1 cellular context compared by ENCODE assay signal in genomic region chrX:49191033-49191871, GRCh38.
A peak's percentile ranks its signal among the peaks of the same experiment; 100 is the strongest.
TF ChIP-seq lines count a peak whose summit lies in the region.

No MANE protein-coding gene starts in this region.

TF ChIP-seq in GM12878, 131 proteins besides CTCF, POLR2A, EP300 and RAD21 (continued from another document and continues in another):
- TF ChIP-seq ZNF592 (IDR thresholded peaks at IDR 0.05) (no peak), NR2F1 (conservative IDR thresholded peaks at IDR 0.05) (no peak), RAD51 (IDR thresholded peaks at IDR 0.05) (no peak), ZBED1 (IDR thresholded peaks at IDR 0.05; ENCODE audit: borderline replicate concordance) (no peak), NFIC (IDR thresholded peaks at IDR 0.05; ENCODE audit: low read depth, low read length) (no peak), KAT2A (conservative IDR thresholded peaks at IDR 0.05; ENCODE audit: control insufficient read depth, low read depth, low read length) (no peak), IRF4 (IDR thresholded peaks at IDR 0.05; ENCODE audit: low read depth, low read length) (no peak), SMAD5 (IDR thresholded peaks at IDR 0.05; ENCODE audit: low read depth) (peak; percentile 27; the same call in 1 of the 2 replicates), DPF2 (IDR thresholded peaks at IDR 0.05) (peak; percentile 97), MXI1 (IDR thresholded peaks at IDR 0.05; ENCODE audit: low read depth, low read length) (no peak), CEBPB (IDR thresholded peaks at IDR 0.05; ENCODE audit: borderline replicate concordance in 1 of 2, low read depth in 2 of 2, low read length in 2 of 2) (no peak), ETV6 (conservative IDR thresholded peaks at IDR 0.05 in 1 of 2, IDR thresholded peaks at IDR 0.05 in 1 of 2; ENCODE audit: borderline replicate concordance in 1 of 2, low read depth in 1 of 2) (no peak), ZZZ3 (IDR thresholded peaks at IDR 0.05; ENCODE audit: control insufficient read depth, insufficient read length, low read depth) (no peak), STAT1 (conservative IDR thresholded peaks at IDR 0.05) (no peak), ZNF24 (IDR thresholded peaks at IDR 0.05) (no peak), POLR2AphosphoS2 (IDR thresholded peaks at IDR 0.05; ENCODE audit: low read depth, low read length) (peak; percentile 56; the same call in 1 of the 2 replicates), E2F8 (IDR thresholded peaks at IDR 0.05; ENCODE audit: low read depth, partially characterized antibody) (no peak), FOXK2 (IDR thresholded peaks at IDR 0.05) (peak; percentile 59), BRCA1 (IDR thresholded peaks at IDR 0.05; ENCODE audit: low read depth, low read length) (no peak), HDAC6 (IDR thresholded peaks at IDR 0.05; ENCODE audit: unreplicated experiment) (no peak), NR2C2 (IDR thresholded peaks at IDR 0.05; ENCODE audit: borderline replicate concordance, control insufficient read depth, insufficient read length, low read depth) (no peak), NR2C1 (IDR thresholded peaks at IDR 0.05) (peak; percentile 58), RBBP5 (conservative IDR thresholded peaks at IDR 0.05) (no peak), HSF1 (IDR thresholded peaks at IDR 0.05; ENCODE audit: low read depth, low read length) (no peak), TBL1XR1 (IDR thresholded peaks at IDR 0.05; ENCODE audit: low read depth, low read length) (no peak), CREB1 (IDR thresholded peaks at IDR 0.05; ENCODE audit: low read depth) (peak; percentile 91), YY1 (IDR thresholded peaks at IDR 0.05; ENCODE audit: low read depth, low read length) (no peak), TCF12 (IDR thresholded peaks at IDR 0.05; ENCODE audit: low read depth, low read length) (no peak), ZBTB11 (CRISPR knock-in tag; IDR thresholded peaks at IDR 0.05) (no peak), BHLHE40 (IDR thresholded peaks at IDR 0.05; ENCODE audit: borderline replicate concordance in 1 of 2, low read depth in 2 of 2, low read length in 1 of 2) (peak in 1 of 2 experiments; percentile 30; a peak in 1 of 4 replicates), ZBTB4 (CRISPR knock-in tag; IDR thresholded peaks at IDR 0.05) (no peak), IRF3 (IDR thresholded peaks at IDR 0.05) (peak; percentile 93), FOXM1 (IDR thresholded peaks at IDR 0.05; ENCODE audit: low read depth, low read length) (no peak; the same call in 1 of the 2 replicates), SMAD1 (IDR thresholded peaks at IDR 0.05; ENCODE audit: low read depth, partially characterized antibody) (no peak), IRF5 (IDR thresholded peaks at IDR 0.05; ENCODE audit: borderline replicate concordance) (no peak), CHD1 (IDR thresholded peaks at IDR 0.05; ENCODE audit: low read depth, low read length) (no peak), LARP7 (IDR thresholded peaks at IDR 0.05) (0 out of 2 replicates have a peak, but pooled peaks have one; percentile 52), MTA3 (IDR thresholded peaks at IDR 0.05; ENCODE audit: borderline replicate concordance, low read length) (no peak), SUZ12 (IDR thresholded peaks at IDR 0.05; ENCODE audit: unreplicated experiment) (no peak), MEF2A (IDR thresholded peaks at IDR 0.05; ENCODE audit: insufficient read depth, low read depth, low read length) (no peak), IKZF1 (conservative IDR thresholded peaks at IDR 0.05) (no peak), TAF1 (IDR thresholded peaks at IDR 0.05; ENCODE audit: borderline replicate concordance, low read depth, low read length) (0 out of 2 replicates have a peak, but pooled peaks have one; percentile 35), SREBF2 (IDR thresholded peaks at IDR 0.05; ENCODE audit: low read length) (no peak), RUNX3 (IDR thresholded peaks at IDR 0.05; ENCODE audit: low read length) (no peak), CREM (IDR thresholded peaks at IDR 0.05; ENCODE audit: low read depth) (peak; percentile 57), NKRF (conservative IDR thresholded peaks at IDR 0.05) (no peak)
